Comparison of ENCODE assay signal across 1 cellular context in the genomic region with DNA sequence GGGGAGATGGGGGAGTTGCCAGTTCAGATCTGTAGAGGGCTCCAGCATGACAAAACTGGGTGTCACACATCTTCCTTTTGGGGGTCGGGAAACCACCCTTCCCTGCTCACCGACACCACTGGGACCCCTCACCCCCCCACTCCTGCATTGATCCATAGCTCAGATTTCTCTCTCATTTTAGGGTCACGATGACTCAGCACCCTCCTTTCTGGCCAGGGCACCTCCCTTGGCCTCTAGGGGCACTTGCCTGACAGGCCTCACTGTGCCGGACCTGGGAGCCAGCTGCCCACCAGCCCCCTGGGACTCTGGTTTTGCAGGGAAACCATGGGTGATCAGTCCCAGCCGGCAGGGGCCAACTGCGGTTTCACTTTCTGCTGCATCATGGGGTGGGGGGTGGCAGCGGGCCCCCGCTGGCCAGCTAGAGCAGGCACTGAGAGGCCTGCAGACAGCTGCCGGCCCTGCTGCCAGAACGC.
TF ChIP-seq lines count a peak whose summit lies in the region.

No MANE protein-coding gene starts in this region.

TF ChIP-seq in HepG2, 621 proteins besides CTCF, POLR2A, EP300 and RAD21 (continued from another document and continues in another):
- TF ChIP-seq, protein P1, sequence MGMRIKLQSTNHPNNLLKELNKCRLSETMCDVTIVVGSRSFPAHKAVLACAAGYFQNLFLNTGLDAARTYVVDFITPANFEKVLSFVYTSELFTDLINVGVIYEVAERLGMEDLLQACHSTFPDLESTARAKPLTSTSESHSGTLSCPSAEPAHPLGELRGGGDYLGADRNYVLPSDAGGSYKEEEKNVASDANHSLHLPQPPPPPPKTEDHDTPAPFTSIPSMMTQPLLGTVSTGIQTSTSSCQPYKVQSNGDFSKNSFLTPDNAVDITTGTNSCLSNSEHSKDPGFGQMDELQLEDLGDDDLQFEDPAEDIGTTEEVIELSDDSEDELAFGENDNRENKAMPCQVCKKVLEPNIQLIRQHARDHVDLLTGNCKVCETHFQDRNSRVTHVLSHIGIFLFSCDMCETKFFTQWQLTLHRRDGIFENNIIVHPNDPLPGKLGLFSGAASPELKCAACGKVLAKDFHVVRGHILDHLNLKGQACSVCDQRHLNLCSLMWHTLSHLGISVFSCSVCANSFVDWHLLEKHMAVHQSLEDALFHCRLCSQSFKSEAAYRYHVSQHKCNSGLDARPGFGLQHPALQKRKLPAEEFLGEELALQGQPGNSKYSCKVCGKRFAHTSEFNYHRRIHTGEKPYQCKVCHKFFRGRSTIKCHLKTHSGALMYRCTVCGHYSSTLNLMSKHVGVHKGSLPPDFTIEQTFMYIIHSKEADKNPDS (CRISPR knock-in tag; IDR thresholded peaks at IDR 0.05), result no peak
- TF ChIP-seq TGIF2 (CRISPR knock-in tag; IDR thresholded peaks at IDR 0.05) (no peak), ZNF274 (CRISPR knock-in tag; IDR thresholded peaks at IDR 0.05) (no peak), REPIN1 (CRISPR knock-in tag; IDR thresholded peaks at IDR 0.05; ENCODE audit: borderline replicate concordance, low read depth) (no peak), IKZF1 (IDR thresholded peaks at IDR 0.05) (no peak), CAMTA2 (CRISPR knock-in tag; IDR thresholded peaks at IDR 0.05; ENCODE audit: borderline replicate concordance) (no peak), NBN (conservative IDR thresholded peaks at IDR 0.05) (no peak), DNMT3B (CRISPR knock-in tag; conservative IDR thresholded peaks at IDR 0.05) (no peak), STAG1 (CRISPR knock-in tag; IDR thresholded peaks at IDR 0.05) (peak; percentile 27), ARID4A (CRISPR knock-in tag; IDR thresholded peaks at IDR 0.05; ENCODE audit: borderline replicate concordance) (no peak), EED (CRISPR knock-in tag; IDR thresholded peaks at IDR 0.05) (no peak), ONECUT2 (CRISPR knock-in tag; IDR thresholded peaks at IDR 0.05) (no peak), ETS1 (CRISPR knock-in tag; IDR thresholded peaks at IDR 0.05) (no peak), DRAP1 (CRISPR knock-in tag; IDR thresholded peaks at IDR 0.05) (no peak), MTA1 (CRISPR knock-in tag; IDR thresholded peaks at IDR 0.05; ENCODE audit: borderline replicate concordance) (peak; percentile 55; the same call in 1 of the 2 replicates), PREB (CRISPR knock-in tag; IDR thresholded peaks at IDR 0.05) (no peak), NFE2 (CRISPR knock-in tag; IDR thresholded peaks at IDR 0.05) (peak; percentile 95), KLF9 (CRISPR knock-in tag; IDR thresholded peaks at IDR 0.05; ENCODE audit: low read depth) (no peak), ZNF446 (CRISPR knock-in tag; IDR thresholded peaks at IDR 0.05) (0 out of 2 replicates have a peak, but pooled peaks have one; percentile 49), HOXA5 (CRISPR knock-in tag; IDR thresholded peaks at IDR 0.05) (no peak), ZFP36 (IDR thresholded peaks at IDR 0.05; ENCODE audit: borderline replicate concordance, low read depth, low read length, partially characterized antibody) (no peak)
- TF ChIP-seq, protein P2, sequence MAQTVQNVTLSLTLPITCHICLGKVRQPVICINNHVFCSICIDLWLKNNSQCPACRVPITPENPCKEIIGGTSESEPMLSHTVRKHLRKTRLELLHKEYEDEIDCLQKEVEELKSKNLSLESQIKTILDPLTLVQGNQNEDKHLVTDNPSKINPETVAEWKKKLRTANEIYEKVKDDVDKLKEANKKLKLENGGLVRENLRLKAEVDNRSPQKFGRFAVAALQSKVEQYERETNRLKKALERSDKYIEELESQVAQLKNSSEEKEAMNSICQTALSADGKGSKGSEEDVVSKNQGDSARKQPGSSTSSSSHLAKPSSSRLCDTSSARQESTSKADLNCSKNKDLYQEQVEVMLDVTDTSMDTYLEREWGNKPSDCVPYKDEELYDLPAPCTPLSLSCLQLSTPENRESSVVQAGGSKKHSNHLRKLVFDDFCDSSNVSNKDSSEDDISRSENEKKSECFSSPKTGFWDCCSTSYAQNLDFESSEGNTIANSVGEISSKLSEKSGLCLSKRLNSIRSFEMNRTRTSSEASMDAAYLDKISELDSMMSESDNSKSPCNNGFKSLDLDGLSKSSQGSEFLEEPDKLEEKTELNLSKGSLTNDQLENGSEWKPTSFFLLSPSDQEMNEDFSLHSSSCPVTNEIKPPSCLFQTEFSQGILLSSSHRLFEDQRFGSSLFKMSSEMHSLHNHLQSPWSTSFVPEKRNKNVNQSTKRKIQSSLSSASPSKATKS (CRISPR knock-in tag; IDR thresholded peaks at IDR 0.05), result no peak
- TF ChIP-seq, protein P3, sequence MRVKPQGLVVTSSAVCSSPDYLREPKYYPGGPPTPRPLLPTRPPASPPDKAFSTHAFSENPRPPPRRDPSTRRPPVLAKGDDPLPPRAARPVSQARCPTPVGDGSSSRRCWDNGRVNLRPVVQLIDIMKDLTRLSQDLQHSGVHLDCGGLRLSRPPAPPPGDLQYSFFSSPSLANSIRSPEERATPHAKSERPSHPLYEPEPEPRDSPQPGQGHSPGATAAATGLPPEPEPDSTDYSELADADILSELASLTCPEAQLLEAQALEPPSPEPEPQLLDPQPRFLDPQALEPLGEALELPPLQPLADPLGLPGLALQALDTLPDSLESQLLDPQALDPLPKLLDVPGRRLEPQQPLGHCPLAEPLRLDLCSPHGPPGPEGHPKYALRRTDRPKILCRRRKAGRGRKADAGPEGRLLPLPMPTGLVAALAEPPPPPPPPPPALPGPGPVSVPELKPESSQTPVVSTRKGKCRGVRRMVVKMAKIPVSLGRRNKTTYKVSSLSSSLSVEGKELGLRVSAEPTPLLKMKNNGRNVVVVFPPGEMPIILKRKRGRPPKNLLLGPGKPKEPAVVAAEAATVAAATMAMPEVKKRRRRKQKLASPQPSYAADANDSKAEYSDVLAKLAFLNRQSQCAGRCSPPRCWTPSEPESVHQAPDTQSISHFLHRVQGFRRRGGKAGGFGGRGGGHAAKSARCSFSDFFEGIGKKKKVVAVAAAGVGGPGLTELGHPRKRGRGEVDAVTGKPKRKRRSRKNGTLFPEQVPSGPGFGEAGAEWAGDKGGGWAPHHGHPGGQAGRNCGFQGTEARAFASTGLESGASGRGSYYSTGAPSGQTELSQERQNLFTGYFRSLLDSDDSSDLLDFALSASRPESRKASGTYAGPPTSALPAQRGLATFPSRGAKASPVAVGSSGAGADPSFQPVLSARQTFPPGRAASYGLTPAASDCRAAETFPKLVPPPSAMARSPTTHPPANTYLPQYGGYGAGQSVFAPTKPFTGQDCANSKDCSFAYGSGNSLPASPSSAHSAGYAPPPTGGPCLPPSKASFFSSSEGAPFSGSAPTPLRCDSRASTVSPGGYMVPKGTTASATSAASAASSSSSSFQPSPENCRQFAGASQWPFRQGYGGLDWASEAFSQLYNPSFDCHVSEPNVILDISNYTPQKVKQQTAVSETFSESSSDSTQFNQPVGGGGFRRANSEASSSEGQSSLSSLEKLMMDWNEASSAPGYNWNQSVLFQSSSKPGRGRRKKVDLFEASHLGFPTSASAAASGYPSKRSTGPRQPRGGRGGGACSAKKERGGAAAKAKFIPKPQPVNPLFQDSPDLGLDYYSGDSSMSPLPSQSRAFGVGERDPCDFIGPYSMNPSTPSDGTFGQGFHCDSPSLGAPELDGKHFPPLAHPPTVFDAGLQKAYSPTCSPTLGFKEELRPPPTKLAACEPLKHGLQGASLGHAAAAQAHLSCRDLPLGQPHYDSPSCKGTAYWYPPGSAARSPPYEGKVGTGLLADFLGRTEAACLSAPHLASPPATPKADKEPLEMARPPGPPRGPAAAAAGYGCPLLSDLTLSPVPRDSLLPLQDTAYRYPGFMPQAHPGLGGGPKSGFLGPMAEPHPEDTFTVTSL (CRISPR knock-in tag; IDR thresholded peaks at IDR 0.05; ENCODE audit: borderline replicate concordance), result no peak
- TF ChIP-seq, protein P4, sequence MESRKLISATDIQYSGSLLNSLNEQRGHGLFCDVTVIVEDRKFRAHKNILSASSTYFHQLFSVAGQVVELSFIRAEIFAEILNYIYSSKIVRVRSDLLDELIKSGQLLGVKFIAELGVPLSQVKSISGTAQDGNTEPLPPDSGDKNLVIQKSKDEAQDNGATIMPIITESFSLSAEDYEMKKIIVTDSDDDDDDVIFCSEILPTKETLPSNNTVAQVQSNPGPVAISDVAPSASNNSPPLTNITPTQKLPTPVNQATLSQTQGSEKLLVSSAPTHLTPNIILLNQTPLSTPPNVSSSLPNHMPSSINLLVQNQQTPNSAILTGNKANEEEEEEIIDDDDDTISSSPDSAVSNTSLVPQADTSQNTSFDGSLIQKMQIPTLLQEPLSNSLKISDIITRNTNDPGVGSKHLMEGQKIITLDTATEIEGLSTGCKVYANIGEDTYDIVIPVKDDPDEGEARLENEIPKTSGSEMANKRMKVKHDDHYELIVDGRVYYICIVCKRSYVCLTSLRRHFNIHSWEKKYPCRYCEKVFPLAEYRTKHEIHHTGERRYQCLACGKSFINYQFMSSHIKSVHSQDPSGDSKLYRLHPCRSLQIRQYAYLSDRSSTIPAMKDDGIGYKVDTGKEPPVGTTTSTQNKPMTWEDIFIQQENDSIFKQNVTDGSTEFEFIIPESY (CRISPR knock-in tag; IDR thresholded peaks at IDR 0.05), result peak; percentile 44; the same call in 1 of the 2 replicates
- TF ChIP-seq, protein P5, sequence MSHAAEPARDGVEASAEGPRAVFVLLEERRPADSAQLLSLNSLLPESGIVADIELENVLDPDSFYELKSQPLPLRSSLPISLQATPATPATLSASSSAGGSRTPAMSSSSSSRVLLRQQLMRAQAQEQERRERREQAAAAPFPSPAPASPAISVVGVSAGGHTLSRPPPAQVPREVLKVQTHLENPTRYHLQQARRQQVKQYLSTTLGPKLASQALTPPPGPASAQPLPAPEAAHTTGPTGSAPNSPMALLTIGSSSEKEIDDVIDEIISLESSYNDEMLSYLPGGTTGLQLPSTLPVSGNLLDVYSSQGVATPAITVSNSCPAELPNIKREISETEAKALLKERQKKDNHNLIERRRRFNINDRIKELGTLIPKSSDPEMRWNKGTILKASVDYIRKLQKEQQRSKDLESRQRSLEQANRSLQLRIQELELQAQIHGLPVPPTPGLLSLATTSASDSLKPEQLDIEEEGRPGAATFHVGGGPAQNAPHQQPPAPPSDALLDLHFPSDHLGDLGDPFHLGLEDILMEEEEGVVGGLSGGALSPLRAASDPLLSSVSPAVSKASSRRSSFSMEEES (CRISPR knock-in tag; IDR thresholded peaks at IDR 0.05), result no peak
- TF ChIP-seq, protein P6, sequence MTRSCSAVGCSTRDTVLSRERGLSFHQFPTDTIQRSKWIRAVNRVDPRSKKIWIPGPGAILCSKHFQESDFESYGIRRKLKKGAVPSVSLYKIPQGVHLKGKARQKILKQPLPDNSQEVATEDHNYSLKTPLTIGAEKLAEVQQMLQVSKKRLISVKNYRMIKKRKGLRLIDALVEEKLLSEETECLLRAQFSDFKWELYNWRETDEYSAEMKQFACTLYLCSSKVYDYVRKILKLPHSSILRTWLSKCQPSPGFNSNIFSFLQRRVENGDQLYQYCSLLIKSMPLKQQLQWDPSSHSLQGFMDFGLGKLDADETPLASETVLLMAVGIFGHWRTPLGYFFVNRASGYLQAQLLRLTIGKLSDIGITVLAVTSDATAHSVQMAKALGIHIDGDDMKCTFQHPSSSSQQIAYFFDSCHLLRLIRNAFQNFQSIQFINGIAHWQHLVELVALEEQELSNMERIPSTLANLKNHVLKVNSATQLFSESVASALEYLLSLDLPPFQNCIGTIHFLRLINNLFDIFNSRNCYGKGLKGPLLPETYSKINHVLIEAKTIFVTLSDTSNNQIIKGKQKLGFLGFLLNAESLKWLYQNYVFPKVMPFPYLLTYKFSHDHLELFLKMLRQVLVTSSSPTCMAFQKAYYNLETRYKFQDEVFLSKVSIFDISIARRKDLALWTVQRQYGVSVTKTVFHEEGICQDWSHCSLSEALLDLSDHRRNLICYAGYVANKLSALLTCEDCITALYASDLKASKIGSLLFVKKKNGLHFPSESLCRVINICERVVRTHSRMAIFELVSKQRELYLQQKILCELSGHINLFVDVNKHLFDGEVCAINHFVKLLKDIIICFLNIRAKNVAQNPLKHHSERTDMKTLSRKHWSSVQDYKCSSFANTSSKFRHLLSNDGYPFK (CRISPR knock-in tag; IDR thresholded peaks at IDR 0.05; ENCODE audit: borderline replicate concordance), result no peak
